Comparison of ENCODE assay signal across 31 cellular contexts in the genomic region with DNA sequence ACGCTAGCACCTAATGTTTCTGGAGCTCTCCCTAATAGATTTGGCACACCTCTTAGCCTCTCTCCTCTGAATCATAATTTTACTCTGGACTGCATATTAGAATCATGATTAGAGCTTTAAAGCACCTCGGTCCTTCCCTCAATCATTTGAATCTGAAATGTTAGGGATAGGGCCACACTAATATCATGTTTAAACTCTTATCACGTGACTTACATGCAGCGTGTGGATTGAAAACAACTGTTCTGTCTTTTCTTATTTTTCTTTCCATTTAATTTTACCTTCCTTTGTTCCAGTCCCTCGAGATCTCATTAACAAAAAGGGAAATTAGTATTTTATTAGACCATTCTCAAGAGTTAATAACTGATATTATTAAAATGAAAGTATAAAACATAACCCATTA.
"Had no signal": no experiment of that assay in that cellular context is flagged by ENCODE, and none has a peak within 500 bp of the region (broad histone marks: within the 10 kb centered on the region; RNA-seq: fewer than 3 reads in every experiment).

No MANE protein-coding gene starts in this region.

- H3K4me3 ChIP-seq: neural progenitor cell, ovary, psoas muscle, skin epidermis, smooth muscle cell, spleen, suprapubic skin, testis, tibial artery, transverse colon, upper lobe of right lung, uterus had no signal

- H3K4me2 ChIP-seq: neural progenitor cell, smooth muscle cell had no signal

- H3K4me1 ChIP-seq: neural progenitor cell, parathyroid adenoma, psoas muscle, spleen, suprapubic skin, testis, tibial artery, transverse colon, upper lobe of right lung, uterus had no signal

- H3K79me2 ChIP-seq: parathyroid adenoma had no signal

- H3K36me3 ChIP-seq: neural progenitor cell, ovary, spleen, suprapubic skin, tibial artery, transverse colon, upper lobe of right lung, uterus had no signal

- H3K27me3 ChIP-seq: neural progenitor cell, ovary, spleen, suprapubic skin, testis, tibial artery, transverse colon, upper lobe of right lung, uterus had no signal

- H3K4me3 Mint-ChIP-seq: natural killer cell; nephron; neural progenitor cell; stimulated activated memory B cell treated with anti-CD40 and anti-IgM and Interleukin-4, amounts not matched to agents 10 μg/mL and 1 μg/mL and 100 μg/mL, for 72 hours; stimulated activated naive CD8-positive, alpha-beta T cell treated with anti-CD3 and anti-CD28 coated beads, Interleukin-15, amount 100 ng/mL, for 72 hours; type B pancreatic cell had no signal

- H3K9me3 ChIP-seq: ovary, suprapubic skin, testis, uterus had no signal

- H3K4me1 Mint-ChIP-seq: natural killer cell; nephron; neural progenitor cell; stimulated activated memory B cell treated with anti-CD40 and anti-IgM and Interleukin-4, amounts not matched to agents 10 μg/mL and 1 μg/mL and 100 μg/mL, for 72 hours; stimulated activated naive CD8-positive, alpha-beta T cell treated with anti-CD3 and anti-CD28 coated beads, Interleukin-15, amount 100 ng/mL, for 72 hours had no signal

- H3K27me3 Mint-ChIP-seq: progenitor cell of endocrine pancreas; stimulated activated memory B cell treated with anti-CD40 and anti-IgM and Interleukin-4, amounts not matched to agents 10 μg/mL and 1 μg/mL and 100 μg/mL, for 72 hours; stimulated activated naive CD8-positive, alpha-beta T cell treated with anti-CD3 and anti-CD28 coated beads, Interleukin-15, amount 100 ng/mL, for 72 hours; type B pancreatic cell had no signal

- ATAC-seq: natural killer cell; psoas muscle; right cardiac atrium; sciatic nerve; stimulated activated memory B cell treated with anti-CD40 and anti-IgM and Interleukin-4, amounts not matched to agents 10 μg/mL and 1 μg/mL and 100 μg/mL, for 72 hours; stimulated activated naive CD8-positive, alpha-beta T cell treated with anti-CD3 and anti-CD28 coated beads, Interleukin-15, amount 100 ng/mL, for 72 hours; stimulated activated naive CD8-positive, alpha-beta T cell treated with anti-CD3 and anti-CD28 coated beads, Interleukin-15, Interleukin-2, amounts not matched to agents 100 U/mL and 50 U/mL, for 24 hours; upper lobe of right lung had no signal

- DNase-seq: natural killer cell; occipital lobe; ovary; posterior cingulate gyrus; psoas muscle; right cardiac atrium; spleen; stimulated activated CD4-positive, alpha-beta T cell treated with anti-CD3 and anti-CD28 coated beads, Interleukin-12 subunit alpha, Interleukin-12 subunit beta, amount 100 ng/mL, for 4 hours; stimulated activated CD4-positive, alpha-beta T cell treated with anti-CD3 and anti-CD28 coated beads, Interleukin-1b, Interleukin-23, amount 100 ng/mL, for 48 hours; stimulated activated CD4-positive, alpha-beta T cell treated with anti-CD3 and anti-CD28 coated beads, Interleukin-4, amount 100 ng/mL, for 1 hour; stimulated activated CD4-positive, alpha-beta T cell treated with anti-CD3 and anti-CD28 coated beads, Interleukin-4, amount 100 ng/mL, for 4 hours; stimulated activated CD8-positive, alpha-beta memory T cell treated with anti-CD3 and anti-CD28 coated beads, Interleukin-4, amount 100 ng/mL, for 48 hours; stimulated activated naive CD4-positive, alpha-beta T cell; stimulated activated naive CD8-positive, alpha-beta T cell treated with anti-CD3 and anti-CD28 coated beads, Interleukin-15, amount 100 ng/mL, for 72 hours; stimulated activated naive CD8-positive, alpha-beta T cell treated with anti-CD3 and anti-CD28 coated beads, Interleukin-15, Interleukin-2, amounts not matched to agents 100 U/mL and 50 U/mL, for 24 hours; substantia nigra; testis; tibial artery; transverse colon; upper lobe of right lung; uterus had no signal

- H3K27ac Mint-ChIP-seq: natural killer cell; nephron; neural progenitor cell; progenitor cell of endocrine pancreas; stimulated activated memory B cell treated with anti-CD40 and anti-IgM and Interleukin-4, amounts not matched to agents 10 μg/mL and 1 μg/mL and 100 μg/mL, for 72 hours; stimulated activated naive CD8-positive, alpha-beta T cell treated with anti-CD3 and anti-CD28 coated beads, Interleukin-15, amount 100 ng/mL, for 72 hours; type B pancreatic cell had no signal

- H3K9ac ChIP-seq: neural progenitor cell, parathyroid adenoma had no signal

- H3K27ac ChIP-seq: neural progenitor cell, ovary, parathyroid adenoma, psoas muscle, skin epidermis, spleen, suprapubic skin, testis, tibial artery, transverse colon, upper lobe of right lung, uterus had no signal

- H3K36me3 Mint-ChIP-seq: natural killer cell; neural progenitor cell; stimulated activated memory B cell treated with anti-CD40 and anti-IgM and Interleukin-4, amounts not matched to agents 10 μg/mL and 1 μg/mL and 100 μg/mL, for 72 hours; type B pancreatic cell had no signal

- H2AFZ ChIP-seq: neural progenitor cell, parathyroid adenoma had no signal
